16 cellular contexts compared by ENCODE assay signal in genomic region chr1:16397095-16397494, GRCh38. TPM values are rescaled to one million over a fixed set of nuclear protein-coding genes. Genes with fewer than 3 reads are reported as not detected.
DNase-seq lines count a peak whose midpoint lies in the region; ATAC-seq and TF ChIP-seq lines count a peak whose summit lies in the region.
"Had no signal": no experiment of that assay in that cellular context is flagged by ENCODE, and none has a peak within 500 bp of the region (broad histone marks: within the 10 kb centered on the region; RNA-seq: fewer than 3 reads in every experiment).

No MANE protein-coding gene starts in this region.

- no peaks in the 10 kb centered on the region for H3K9me3 ChIP-seq in A673 (ENCODE audit: low read depth, low read length, poor library complexity, severe bottlenecking)
- no peaks in the 10 kb centered on the region for H3K9me3 ChIP-seq in CD4-positive, CD25-positive, alpha-beta regulatory T cell (ENCODE audit: control insufficient read depth in 2 of 2, low read length in 2 of 2)
- H3K9me3 ChIP-seq in heart right ventricle: no peaks in the 10 kb centered on the region

- H3K36me3 ChIP-seq in A673 (ENCODE audit: insufficient read depth, low read length, poor library complexity, severe bottlenecking) (peaks cover 34% of the 10 kb centered on the region), heart right ventricle (peaks cover 0 to 75% (median 18%) of the 10 kb centered on the region in 9 donors)
- peaks cover 48% of the 10 kb centered on the region for H3K36me3 ChIP-seq in CD4-positive, CD25-positive, alpha-beta regulatory T cell (ENCODE audit: control insufficient read depth, insufficient read depth, low read length)

- CTCF ChIA-PET in A673 (lab: Charles Lee): no interaction called here
- CTCF ChIA-PET in activated CD8-positive, alpha-beta T cell treated with anti-CD3 and anti-CD28 coated beads for 36 hours (lab: Charles Lee): interaction anchor here (0.8 kb wide), 1 partner anchor 43 kb away, joined by 4 read pairs; the partner anchor contains the start of gene NECAP2

- no peaks in the 10 kb centered on the region for H3K27me3 ChIP-seq in A673 (replicated peaks; ENCODE audit: insufficient read depth, low read depth, low read length, poor library complexity)
- H3K27me3 ChIP-seq in CD4-positive, CD25-positive, alpha-beta regulatory T cell (ENCODE audit: control insufficient read depth, insufficient read depth, low read length): no peaks in the 10 kb centered on the region
- H3K27me3 ChIP-seq in heart right ventricle: no peaks in the 10 kb centered on the region
- H3K27me3 ChIP-seq: cardiac muscle cell had no signal

- no peak for TF ChIP-seq CTCF in A673 (conservative IDR thresholded peaks at IDR 0.05; ENCODE audit: low read depth, low read length)
- TF ChIP-seq CTCF in activated CD8-positive, alpha-beta T cell treated with anti-CD3 and anti-CD28 coated beads for 36 hours (IDR thresholded peaks at IDR 0.05): no peak
- TF ChIP-seq CTCF in heart right ventricle (IDR thresholded peaks at IDR 0.05): no peak

- H3K4me3 ChIP-seq in A673 (ENCODE audit: low read depth, low read length, poor library complexity, severe bottlenecking): no peak overlapping the region
- no peak overlapping the region for H3K4me3 ChIP-seq in CD4-positive, CD25-positive, alpha-beta regulatory T cell (ENCODE audit: low read depth, low read length)
- H3K4me3 ChIP-seq in heart right ventricle: no peak overlapping the region
- H3K4me3 ChIP-seq: cardiac muscle cell, K562 had no signal

- POLR2A ChIA-PET in A673 (lab: Charles Lee; ENCODE audit: low non-redundant PET): no interaction called here
- POLR2A ChIA-PET in activated CD8-positive, alpha-beta T cell treated with anti-CD3 and anti-CD28 coated beads for 36 hours (lab: Charles Lee): no interaction called here

- H3K4me1 Mint-ChIP-seq in CD4-positive, CD25-positive, alpha-beta regulatory T cell: peaks cover 0 to 23% (median 13%) of the 10 kb centered on the region in 4 donors
- peaks cover 35% of the 10 kb centered on the region for H3K4me1 Mint-ChIP-seq in activated CD8-positive, alpha-beta T cell treated with anti-CD3 and anti-CD28 coated beads for 36 hours (ENCODE audit: low read depth)
- H3K4me1 Mint-ChIP-seq in memory B cell: peaks cover 8% of the 10 kb centered on the region

- intact Hi-C loops in A673 (cut with micrococcal nuclease; ENCODE audit: unreplicated experiment): no loop called here
- intact Hi-C loops in activated CD8-positive, alpha-beta T cell treated with anti-CD3 and anti-CD28 coated beads for 36 hours (cut with micrococcal nuclease): no loop called here
- intact Hi-C loops in heart right ventricle (cut with DNase I): loop anchor here in 1 of 10 donors (2.0 kb wide), 1 partner anchor 60 kb away; no protein-coding TSS in a partner anchor

- H3K4me3 Mint-ChIP-seq in CD4-positive, CD25-positive, alpha-beta regulatory T cell: no peak overlapping the region
- H3K4me3 Mint-ChIP-seq in activated CD8-positive, alpha-beta T cell treated with anti-CD3 and anti-CD28 coated beads for 36 hours: no peak overlapping the region
- H3K4me3 Mint-ChIP-seq in memory B cell: no peak overlapping the region

- no peak for ATAC-seq in CD4-positive, CD25-positive, alpha-beta regulatory T cell (ENCODE audit: low read depth in 2 of 2)
- ATAC-seq in activated CD8-positive, alpha-beta T cell treated with anti-CD3 and anti-CD28 coated beads for 36 hours: no peak
- no peak for ATAC-seq in memory B cell (ENCODE audit: low read depth)
- no peak for ATAC-seq in heart right ventricle
- ATAC-seq: K562 had no signal

- 65 to 70% methylated on average over 6 of the region's 6 CpGs for WGBS in heart right ventricle, 2 donors

- BruUV-seq in A673 (replicated peaks; lab: Mats Ljungman, UMichigan): no TSS peak

- H3K9me3 Mint-ChIP-seq in CD4-positive, CD25-positive, alpha-beta regulatory T cell: no peaks in the 10 kb centered on the region
- H3K9me3 Mint-ChIP-seq in activated CD8-positive, alpha-beta T cell treated with anti-CD3 and anti-CD28 coated beads for 36 hours: no peaks in the 10 kb centered on the region
- no peaks in the 10 kb centered on the region for H3K9me3 Mint-ChIP-seq in memory B cell

- peak overlapping the region in 2 of 3 donors; percentile 44 to 65 for H3K27ac Mint-ChIP-seq in CD4-positive, CD25-positive, alpha-beta regulatory T cell
- peak overlapping the region; percentile 83 for H3K27ac Mint-ChIP-seq in activated CD8-positive, alpha-beta T cell treated with anti-CD3 and anti-CD28 coated beads for 36 hours
- H3K27ac Mint-ChIP-seq in memory B cell: peak overlapping the region; percentile 55

- DNase-seq in A673 (ENCODE audit: low spot score): no peak
- DNase-seq in CD4-positive, CD25-positive, alpha-beta regulatory T cell: no peak
- DNase-seq in activated CD8-positive, alpha-beta T cell treated with anti-CD3 and anti-CD28 coated beads for 36 hours: no peak
- DNase-seq in memory B cell (ENCODE audit: low spot score in 2 of 2): no peak
- no peak for DNase-seq in SIG-M5 (lab: John Stamatoyannopoulos, UW)
- DNase-seq in heart right ventricle: no peak
- no peak for DNase-seq in effector CD4-positive, alpha-beta T cell
- DNase-seq: NCI-H345, T-helper 9 cell had no signal

- no peaks in the 10 kb centered on the region for H3K4me1 ChIP-seq in A673 (ENCODE audit: insufficient read depth, low read length, poor library complexity, severe bottlenecking)
- no peaks in the 10 kb centered on the region for H3K4me1 ChIP-seq in CD4-positive, CD25-positive, alpha-beta regulatory T cell (ENCODE audit: control insufficient read depth, insufficient read depth, low read length, poor library complexity, severe bottlenecking)
- peaks cover 10 to 41% (median 30%) of the 10 kb centered on the region in 9 donors for H3K4me1 ChIP-seq in heart right ventricle

- no peaks in the 10 kb centered on the region for H3K27me3 Mint-ChIP-seq in CD4-positive, CD25-positive, alpha-beta regulatory T cell
- no peaks in the 10 kb centered on the region for H3K27me3 Mint-ChIP-seq in activated CD8-positive, alpha-beta T cell treated with anti-CD3 and anti-CD28 coated beads for 36 hours
- no peaks in the 10 kb centered on the region for H3K27me3 Mint-ChIP-seq in memory B cell

- H3K27ac ChIP-seq in A673 (ENCODE audit: low read depth, low read length, poor library complexity, severe bottlenecking) (peak overlapping the region; percentile 30), heart right ventricle (peak overlapping the region in 4 of 10 donors; percentile 26 to 66 (median 36))
- peak overlapping the region; percentile 1 for H3K27ac ChIP-seq in CD4-positive, CD25-positive, alpha-beta regulatory T cell (ENCODE audit: insufficient read depth, low read length, poor library complexity, severe bottlenecking)
- H3K27ac ChIP-seq: cardiac muscle cell, HL-60 had no signal

- H3K36me3 Mint-ChIP-seq in CD4-positive, CD25-positive, alpha-beta regulatory T cell: peaks cover 18% of the 10 kb centered on the region
- peaks cover 41% of the 10 kb centered on the region for H3K36me3 Mint-ChIP-seq in activated CD8-positive, alpha-beta T cell treated with anti-CD3 and anti-CD28 coated beads for 36 hours (ENCODE audit: low read depth)
- H3K36me3 Mint-ChIP-seq in memory B cell: peaks cover 23% of the 10 kb centered on the region

RNA-seq across cellular contexts. Expression of gene SZRD1, which starts 30.1 kb away (rescaled TPM):
- total RNA-seq in A673 (2021): 174 and 187 TPM in 2 replicates
- total RNA-seq in CD4-positive, CD25-positive, alpha-beta regulatory T cell: 136 TPM
- 10 to 100 TPM; 36.9 to 54.5 (median 44.6) TPM for polyA plus RNA-seq in CD4-positive, CD25-positive, alpha-beta regulatory T cell
- total RNA-seq in activated CD8-positive, alpha-beta T cell treated with anti-CD3 and anti-CD28 coated beads for 36 hours: 100 to 1,000 TPM; 175 to 177 TPM
- 100 to 1,000 TPM in 6 of 10 donors, 10 to 100 TPM in 4; 87.1 to 131 (median 102) TPM for total RNA-seq in heart right ventricle
- 100 to 1,000 TPM in 1 of 2 donors, 10 to 100 TPM in 1; 37.8 to 111 TPM for polyA plus RNA-seq in heart right ventricle

RNA-seq across cellular contexts. Expression of gene SPATA21, which starts 40.1 kb away (rescaled TPM):
- total RNA-seq in A673 (2021) (not detected in 2 replicates), heart right ventricle (not detected)
- total RNA-seq in CD4-positive, CD25-positive, alpha-beta regulatory T cell: not detected
- not detected for polyA plus RNA-seq in CD4-positive, CD25-positive, alpha-beta regulatory T cell
- total RNA-seq in activated CD8-positive, alpha-beta T cell treated with anti-CD3 and anti-CD28 coated beads for 36 hours: not detected
- polyA plus RNA-seq in heart right ventricle: under 1 TPM; 0.15 to 0.20 TPM
- total RNA-seq: left lobe of liver, posterior vena cava, Right ventricle myocardium superior had no signal
- polyA plus RNA-seq: BJ, cardiac muscle cell had no signal

RNA-seq across cellular contexts. Expression of gene NECAP2, which starts 43.4 kb away (rescaled TPM):
- 47.3 and 47.6 TPM in 2 replicates for total RNA-seq in A673 (2021)
- total RNA-seq in CD4-positive, CD25-positive, alpha-beta regulatory T cell: 147 TPM
- polyA plus RNA-seq in CD4-positive, CD25-positive, alpha-beta regulatory T cell: 100 to 1,000 TPM; 276 to 323 (median 303) TPM
- 10 to 100 TPM; 53.1 to 54.7 TPM for total RNA-seq in activated CD8-positive, alpha-beta T cell treated with anti-CD3 and anti-CD28 coated beads for 36 hours
- 10 to 100 TPM in 8 of 10 donors, 1 to 10 TPM in 2; 7.9 to 34.0 (median 11.7) TPM for total RNA-seq in heart right ventricle
- 10 to 100 TPM; 17.4 to 18.7 TPM for polyA plus RNA-seq in heart right ventricle

RNA-seq across cellular contexts. Expression of gene FBXO42, which starts 44.8 kb away (rescaled TPM):
- total RNA-seq in A673 (2021): 19.5 and 21.1 TPM in 2 replicates
- 22.0 TPM for total RNA-seq in CD4-positive, CD25-positive, alpha-beta regulatory T cell
- polyA plus RNA-seq in CD4-positive, CD25-positive, alpha-beta regulatory T cell: 10 to 100 TPM; 13.5 to 23.2 (median 21.5) TPM
- 10 to 100 TPM; 19.8 to 21.3 TPM for total RNA-seq in activated CD8-positive, alpha-beta T cell treated with anti-CD3 and anti-CD28 coated beads for 36 hours
- total RNA-seq in heart right ventricle: 10 to 100 TPM; 17.3 to 26.6 (median 21.4) TPM
- 10 to 100 TPM; 12.4 to 14.8 TPM for polyA plus RNA-seq in heart right ventricle
